In genomic region chr10:14381475-14381874, GRCh38 we compare ENCODE assay signal across 13 cellular contexts.
"Had no signal": no experiment of that assay in that cellular context is flagged by ENCODE, and none has a peak within 500 bp of the region (broad histone marks: within the 10 kb centered on the region; RNA-seq: fewer than 3 reads in every experiment).

No MANE protein-coding gene starts in this region.

- H3K9me3 Mint-ChIP-seq: effector memory CD8-positive, alpha-beta T cell; natural killer cell treated with Interleukin-12 subunit alpha and Interleukin-12 subunit beta and Interleukin-15 and Interleukin-18, amount 100 ng/mL, for 72 hours; stimulated activated memory B cell treated with anti-CD40 and anti-IgM and Interleukin-4, amounts not matched to agents 10 μg/mL and 1 μg/mL and 100 μg/mL, for 72 hours had no signal

- H3K36me3 Mint-ChIP-seq: natural killer cell treated with Interleukin-12 subunit alpha and Interleukin-12 subunit beta and Interleukin-15 and Interleukin-18, amount 100 ng/mL, for 72 hours; stimulated activated memory B cell treated with anti-CD40 and anti-IgM and Interleukin-4, amounts not matched to agents 10 μg/mL and 1 μg/mL and 100 μg/mL, for 72 hours had no signal

- H3K4me1 ChIP-seq: esophagus squamous epithelium, upper lobe of left lung had no signal

- H3K27ac ChIP-seq: cardiac muscle cell, esophagus squamous epithelium, testis, upper lobe of left lung, VCaP had no signal

- H3K9me3 ChIP-seq: esophagus squamous epithelium, testis, upper lobe of left lung had no signal

- H3K27ac Mint-ChIP-seq: effector memory CD8-positive, alpha-beta T cell; natural killer cell treated with Interleukin-12 subunit alpha and Interleukin-12 subunit beta and Interleukin-15 and Interleukin-18, amount 100 ng/mL, for 72 hours; stimulated activated memory B cell treated with anti-CD40 and anti-IgM and Interleukin-4, amounts not matched to agents 10 μg/mL and 1 μg/mL and 100 μg/mL, for 72 hours; T-helper 17 cell had no signal

- H3K4me3 Mint-ChIP-seq: effector memory CD8-positive, alpha-beta T cell; natural killer cell treated with Interleukin-12 subunit alpha and Interleukin-12 subunit beta and Interleukin-15 and Interleukin-18, amount 100 ng/mL, for 72 hours; stimulated activated memory B cell treated with anti-CD40 and anti-IgM and Interleukin-4, amounts not matched to agents 10 μg/mL and 1 μg/mL and 100 μg/mL, for 72 hours had no signal

- DNase-seq: activated gamma-delta T cell treated with Interleukin-2 at 50 U/mL for 16 hours; effector memory CD8-positive, alpha-beta T cell; esophagus squamous epithelium; left cardiac atrium; nucleus accumbens; testis; upper lobe of left lung had no signal

- ATAC-seq: effector memory CD8-positive, alpha-beta T cell; left cardiac atrium; sciatic nerve had no signal

- H3K27me3 ChIP-seq: testis, upper lobe of left lung had no signal

- H3K36me3 ChIP-seq: cardiac muscle cell, esophagus squamous epithelium, upper lobe of left lung had no signal

- H3K4me3 ChIP-seq: cardiac muscle cell, esophagus squamous epithelium, testis, upper lobe of left lung had no signal
